In the genomic region with DNA sequence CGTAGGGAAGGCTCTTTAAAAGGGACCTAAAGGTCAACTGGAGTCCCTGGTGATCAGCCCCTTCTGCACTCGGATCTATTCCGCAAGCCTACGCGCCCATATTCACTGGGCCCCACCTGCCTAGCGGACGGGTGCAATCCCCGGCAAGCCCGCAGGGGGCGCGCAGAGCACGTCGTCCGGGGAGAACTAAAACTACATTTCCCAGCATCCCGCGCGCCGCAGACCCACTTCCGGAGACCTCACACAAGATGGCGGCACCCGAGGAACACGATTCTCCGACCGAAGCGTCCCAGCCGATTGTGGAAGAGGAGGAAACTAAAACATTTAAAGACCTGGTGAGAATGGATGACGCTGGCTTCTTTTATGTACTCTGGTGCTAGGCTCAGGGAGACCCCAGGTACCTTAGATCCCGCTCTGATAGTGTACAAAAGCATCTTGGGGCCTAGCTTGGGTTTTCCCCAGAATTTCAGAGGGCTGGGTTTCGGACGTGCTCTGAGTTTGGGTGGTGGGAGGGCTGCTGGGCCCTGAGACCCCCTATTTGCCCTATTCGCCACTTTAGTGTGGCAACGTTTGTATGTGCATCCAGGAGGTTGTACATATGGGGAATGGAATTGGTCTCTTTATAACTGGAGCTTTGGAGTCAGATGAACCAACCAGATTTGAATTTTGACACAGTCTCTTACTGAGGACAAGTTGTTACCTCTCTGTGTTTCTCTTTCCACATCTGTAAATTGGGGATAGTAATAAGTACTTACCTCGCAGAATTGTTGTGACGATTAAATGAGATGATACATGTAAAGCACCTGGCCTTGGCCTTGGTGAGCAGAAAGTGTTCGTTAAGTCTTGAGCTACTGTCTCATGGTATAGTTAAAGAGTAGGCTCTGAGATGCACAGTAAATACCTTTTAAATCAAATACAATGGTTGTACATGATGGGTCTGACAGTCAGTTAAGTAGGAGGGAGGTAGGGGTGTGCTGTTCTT, we compare ENCODE assay signal across 1 cellular context.
A peak's percentile ranks its signal among the peaks of the same experiment; 100 is the strongest.
TF ChIP-seq lines count a peak whose summit lies in the region.

Gene DDX47 (plus strand): TSS at position 227 of the 982 bp plus-strand sequence. CDS start 22 bp downstream, at position 249.

TF ChIP-seq in WTC11, 78 proteins besides CTCF, POLR2A, EP300 and RAD21 (continued from another document):
- TF ChIP-seq ETV6 (CRISPR knock-in tag; IDR thresholded peaks at IDR 0.05) = peak; percentile 41; the same call in 1 of the 2 replicates
- TF ChIP-seq NFYB (CRISPR knock-in tag; conservative IDR thresholded peaks at IDR 0.05; ENCODE audit: low read depth) = no peak
- no peak for TF ChIP-seq E2F4 (CRISPR knock-in tag; IDR thresholded peaks at IDR 0.05; ENCODE audit: borderline replicate concordance, low read depth)
- no peak for TF ChIP-seq SMAD4 (CRISPR knock-in tag; IDR thresholded peaks at IDR 0.05)
- TF ChIP-seq USF2 (CRISPR knock-in tag; IDR thresholded peaks at IDR 0.05) = no peak
- TF ChIP-seq MXD4 (CRISPR knock-in tag; IDR thresholded peaks at IDR 0.05; ENCODE audit: borderline replicate concordance) = no peak
- TF ChIP-seq ZNF671 (CRISPR knock-in tag; IDR thresholded peaks at IDR 0.05) = no peak
- TF ChIP-seq ELF4 (CRISPR knock-in tag; IDR thresholded peaks at IDR 0.05; ENCODE audit: low read depth) = no peak
- TF ChIP-seq ESRRA (CRISPR knock-in tag; IDR thresholded peaks at IDR 0.05; ENCODE audit: borderline replicate concordance) = 0 out of 2 replicates have a peak, but pooled peaks have one; percentile 38
- TF ChIP-seq PRRX2 (CRISPR knock-in tag; IDR thresholded peaks at IDR 0.05) = no peak
- TF ChIP-seq ZNF396 (CRISPR knock-in tag; IDR thresholded peaks at IDR 0.05; ENCODE audit: borderline replicate concordance) = no peak
- no peak for TF ChIP-seq CREB1 (CRISPR knock-in tag; IDR thresholded peaks at IDR 0.05)
- TF ChIP-seq, protein P1, sequence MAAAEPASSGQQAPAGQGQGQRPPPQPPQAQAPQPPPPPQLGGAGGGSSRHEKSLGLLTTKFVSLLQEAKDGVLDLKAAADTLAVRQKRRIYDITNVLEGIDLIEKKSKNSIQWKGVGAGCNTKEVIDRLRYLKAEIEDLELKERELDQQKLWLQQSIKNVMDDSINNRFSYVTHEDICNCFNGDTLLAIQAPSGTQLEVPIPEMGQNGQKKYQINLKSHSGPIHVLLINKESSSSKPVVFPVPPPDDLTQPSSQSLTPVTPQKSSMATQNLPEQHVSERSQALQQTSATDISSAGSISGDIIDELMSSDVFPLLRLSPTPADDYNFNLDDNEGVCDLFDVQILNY (CRISPR knock-in tag; IDR thresholded peaks at IDR 0.05) = no peak
- TF ChIP-seq FOXK1 (CRISPR knock-in tag; IDR thresholded peaks at IDR 0.05) = 0 out of 2 replicates have a peak, but pooled peaks have one; percentile 39
- TF ChIP-seq ZNF121 (CRISPR knock-in tag; IDR thresholded peaks at IDR 0.05) = no peak
- TF ChIP-seq MAX (CRISPR knock-in tag; IDR thresholded peaks at IDR 0.05) = peak; percentile 82
- TF ChIP-seq EMX1 (CRISPR knock-in tag; IDR thresholded peaks at IDR 0.05) = no peak
- no peak for TF ChIP-seq E2F1 (CRISPR knock-in tag; IDR thresholded peaks at IDR 0.05)
- TF ChIP-seq HMGA2 (CRISPR knock-in tag; IDR thresholded peaks at IDR 0.05) = no peak
- no peak; the same call in 1 of the 2 replicates for TF ChIP-seq CREM (CRISPR knock-in tag; IDR thresholded peaks at IDR 0.05)
- no peak for TF ChIP-seq TEAD4 (CRISPR knock-in tag; IDR thresholded peaks at IDR 0.05)
- no peak for TF ChIP-seq ERG (CRISPR knock-in tag; IDR thresholded peaks at IDR 0.05)
- TF ChIP-seq NR1H2 (CRISPR knock-in tag; IDR thresholded peaks at IDR 0.05) = no peak
- TF ChIP-seq KAT7 (CRISPR knock-in tag; IDR thresholded peaks at IDR 0.05; ENCODE audit: borderline replicate concordance) = 0 out of 2 replicates have a peak, but pooled peaks have one; percentile 46
- TF ChIP-seq ZBTB21 (CRISPR knock-in tag; IDR thresholded peaks at IDR 0.05; ENCODE audit: borderline replicate concordance) = no peak; the same call in 1 of the 2 replicates
- TF ChIP-seq SOX15 (CRISPR knock-in tag; IDR thresholded peaks at IDR 0.05) = no peak
- peak; percentile 66 for TF ChIP-seq HMGXB4 (CRISPR knock-in tag; IDR thresholded peaks at IDR 0.05)
- TF ChIP-seq, protein P2, sequence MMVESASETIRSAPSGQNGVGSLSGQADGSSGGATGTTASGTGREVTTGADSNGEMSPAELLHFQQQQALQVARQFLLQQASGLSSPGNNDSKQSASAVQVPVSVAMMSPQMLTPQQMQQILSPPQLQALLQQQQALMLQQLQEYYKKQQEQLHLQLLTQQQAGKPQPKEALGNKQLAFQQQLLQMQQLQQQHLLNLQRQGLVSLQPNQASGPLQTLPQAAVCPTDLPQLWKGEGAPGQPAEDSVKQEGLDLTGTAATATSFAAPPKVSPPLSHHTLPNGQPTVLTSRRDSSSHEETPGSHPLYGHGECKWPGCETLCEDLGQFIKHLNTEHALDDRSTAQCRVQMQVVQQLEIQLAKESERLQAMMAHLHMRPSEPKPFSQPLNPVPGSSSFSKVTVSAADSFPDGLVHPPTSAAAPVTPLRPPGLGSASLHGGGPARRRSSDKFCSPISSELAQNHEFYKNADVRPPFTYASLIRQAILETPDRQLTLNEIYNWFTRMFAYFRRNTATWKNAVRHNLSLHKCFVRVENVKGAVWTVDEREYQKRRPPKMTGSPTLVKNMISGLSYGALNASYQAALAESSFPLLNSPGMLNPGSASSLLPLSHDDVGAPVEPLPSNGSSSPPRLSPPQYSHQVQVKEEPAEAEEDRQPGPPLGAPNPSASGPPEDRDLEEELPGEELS (CRISPR knock-in tag; IDR thresholded peaks at IDR 0.05) = no peak
- TF ChIP-seq NR3C1 (CRISPR knock-in tag; conservative IDR thresholded peaks at IDR 0.05; ENCODE audit: low read depth) = no peak
- TF ChIP-seq GRHL2 (CRISPR knock-in tag; IDR thresholded peaks at IDR 0.05; ENCODE audit: insufficient replicate concordance, severe bottlenecking) = no peak
- no peak for TF ChIP-seq ATF6 (CRISPR knock-in tag; IDR thresholded peaks at IDR 0.05)
- TF ChIP-seq ZBTB43 (CRISPR knock-in tag; IDR thresholded peaks at IDR 0.05) = no peak
TF ChIP-seq in WTC11: peak in this region for 9.
